ENCODE assay signal across 18 cellular contexts in genomic region chr2:159119652-159120257, GRCh38.
DNase-seq lines count a peak whose midpoint lies in the region; ATAC-seq and TF ChIP-seq lines count a peak whose summit lies in the region.
"Had no signal": no experiment of that assay in that cellular context is flagged by ENCODE, and none has a peak within 500 bp of the region (broad histone marks: within the 10 kb centered on the region; RNA-seq: fewer than 3 reads in every experiment).

No MANE protein-coding gene starts in this region.

- no peak for DNase-seq in Right ventricle myocardium inferior (ENCODE audit: missing footprints)
- no peak for DNase-seq in cardiac septum (ENCODE audit: low spot score)
- DNase-seq in fibroblast of mammary gland (ENCODE audit: low read depth): peak; percentile 65
- peak; percentile 31 for DNase-seq in mesendoderm
- DNase-seq in NCI-H1092 treated with DMSO at 0.1 percent for 48 hours (lab: John Stamatoyannopoulos, UW): no peak
- DNase-seq: activated CD4-positive, alpha-beta T cell treated with anti-CD3 and anti-CD28 coated beads, Interleukin-2, amount 50 U/mL, for 4 hours; activated T-cell treated with anti-CD3 and anti-CD28 coated beads, Interleukin-2, amount 50 U/mL, for 48 hours; CD4-positive, alpha-beta memory T cell; NCI-H2029 treated with DMSO at 0.1 percent for 48 hours; NCI-H748 treated with DMSO at 0.1 percent for 48 hours; psoas muscle; T1000; tibial artery had no signal

- H3K23ac ChIP-seq in mesendoderm (ENCODE audit: low read length): no peak overlapping the region

- H3K79me1 ChIP-seq in mesendoderm (ENCODE audit: low read length): no peaks in the 10 kb centered on the region

- no peak overlapping the region for H2BK15ac ChIP-seq in mesendoderm (replicated peaks; ENCODE audit: low read depth)

- H4K8ac ChIP-seq in mesendoderm (ENCODE audit: low read depth, low read length): no peak overlapping the region

- no peak overlapping the region for H3K4me3 ChIP-seq in fibroblast of mammary gland (ENCODE audit: control insufficient read depth, low read depth, low read length)
- H3K4me3 ChIP-seq in mesendoderm (ENCODE audit: low read length): no peak overlapping the region
- H3K4me3 ChIP-seq: psoas muscle, tibial artery had no signal

- ATAC-seq in Right ventricle myocardium inferior (peak; percentile 74), GM21723 (IDR thresholded peaks at IDR 0.05; ENCODE audit: unreplicated experiment) (no peak), HG03521 (IDR thresholded peaks at IDR 0.05; ENCODE audit: unreplicated experiment) (no peak), HG02610 (IDR thresholded peaks at IDR 0.05; ENCODE audit: unreplicated experiment) (no peak)
- ATAC-seq: esophagus mucosa had no signal

- no peak overlapping the region for H3K9ac ChIP-seq in mesendoderm (ENCODE audit: low read length)

- H3K27ac ChIP-seq in mesendoderm (ENCODE audit: low read depth, low read length): no peak overlapping the region
- H3K27ac ChIP-seq: 22Rv1, psoas muscle, tibial artery had no signal

- H3K4me1 ChIP-seq in mesendoderm (ENCODE audit: control insufficient read depth, low read depth, low read length): no peaks in the 10 kb centered on the region

- intact Hi-C loops in Right ventricle myocardium inferior (cut with DNase I) (loop anchor here (2.0 kb wide), 1 partner anchor 87 kb away; no protein-coding TSS in a partner anchor), cardiac septum (cut with DNase I) (loop anchor here (2.0 to 5.0 kb wide), 2 partner anchors 87 to 151 kb away; partner anchors contain the start of gene TANC1)

- H2BK120ac ChIP-seq in mesendoderm (ENCODE audit: low read depth, low read length): no peak overlapping the region

- H3K4me2 ChIP-seq in mesendoderm (ENCODE audit: low read length): no peak overlapping the region

- no peaks in the 10 kb centered on the region for H3K27me3 ChIP-seq in mesendoderm (ENCODE audit: insufficient read depth, low read length, poor library complexity)
- H3K27me3 ChIP-seq: tibial artery had no signal

- H2BK5ac ChIP-seq in mesendoderm (ENCODE audit: low read length): no peak overlapping the region

- peak overlapping the region; percentile 49 for H3K56ac ChIP-seq in mesendoderm (ENCODE audit: low read length)

- no peak overlapping the region for H2AK5ac ChIP-seq in mesendoderm (ENCODE audit: low read length)

- no peak overlapping the region for H3K4ac ChIP-seq in mesendoderm (ENCODE audit: low read depth, low read length)

- no peak overlapping the region for H3K18ac ChIP-seq in mesendoderm (ENCODE audit: low read length)

- no peaks in the 10 kb centered on the region for H3K79me2 ChIP-seq in mesendoderm (ENCODE audit: control insufficient read depth, insufficient read depth, low read length)

- H3K36me3 ChIP-seq in mesendoderm (ENCODE audit: control insufficient read depth, insufficient read depth, low read length): no peaks in the 10 kb centered on the region
- H3K36me3 ChIP-seq: tibial artery had no signal

- WGBS in mesendoderm (ENCODE audit: extremely low coverage, insufficient coverage, low lambda C conversion rate): no CpG with 5 or more reads among the region's 8 CpGs

- no peak for TF ChIP-seq CTCF in fibroblast of mammary gland (conservative IDR thresholded peaks at IDR 0.05; ENCODE audit: control insufficient read depth, insufficient read depth, low read depth, low read length)

- H4K5ac ChIP-seq in mesendoderm (ENCODE audit: low read length): no peak overlapping the region

Comparison
In these comparisons a context has a peak if more than half of its experiments do, and no peak if none do; other contexts are left out.
1. DNase-seq: peak in fibroblast of mammary gland (single experiment) and mesendoderm (single experiment); none in Right ventricle myocardium inferior (single experiment), cardiac septum (single experiment) and NCI-H1092 treated with DMSO at 0.1 percent for 48 hours (single experiment).